Comparison of ENCODE assay signal across 35 cellular contexts in the genomic region with DNA sequence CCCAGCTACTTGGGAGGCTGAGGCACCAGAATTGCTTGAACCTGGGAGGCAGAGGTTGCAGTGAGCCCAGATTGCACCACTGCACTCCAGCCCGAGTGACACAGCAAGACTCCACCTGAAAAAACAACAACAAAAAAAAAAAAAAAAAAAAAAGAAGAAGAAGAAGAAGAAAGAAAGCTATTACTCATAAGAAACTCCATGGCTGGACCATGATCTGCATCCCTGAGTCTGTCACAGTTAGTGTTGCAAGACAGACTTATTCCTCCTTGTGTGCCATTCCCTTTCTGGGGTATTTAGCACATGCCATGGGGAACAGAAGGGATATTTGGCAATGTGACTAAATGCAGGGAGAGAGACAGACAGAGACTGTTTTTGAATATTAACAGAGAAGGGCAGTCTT.
"Had no signal": no experiment of that assay in that cellular context is flagged by ENCODE, and none has a peak within 500 bp of the region (broad histone marks: within the 10 kb centered on the region; RNA-seq: fewer than 3 reads in every experiment).

No MANE protein-coding gene starts in this region.

- H3K9me3 ChIP-seq: ascending aorta, breast epithelium, colonic mucosa, esophagus muscularis mucosa, gastrocnemius medialis, heart left ventricle had no signal

- H3K4me3 ChIP-seq: ascending aorta, breast epithelium, cardiac muscle cell, colonic mucosa, esophagus muscularis mucosa, gastrocnemius medialis, heart left ventricle had no signal

- ATAC-seq: activated CD8-positive, alpha-beta memory T cell treated with anti-CD3 and anti-CD28 coated beads, Interleukin-2, amount 10 ng/mL, durations not matched to agents 7 days and 5 days; activated CD8-positive, alpha-beta T cell treated with anti-CD3 and anti-CD28 coated beads, Interleukin-2, amount 10 ng/mL, durations not matched to agents 7 days and 5 days; foreskin keratinocyte; gastrocnemius medialis; heart left ventricle; T-helper 17 cell had no signal

- H3K27ac ChIP-seq: ascending aorta, breast epithelium, cardiac muscle cell, colonic mucosa, esophagus muscularis mucosa, foreskin keratinocyte, gastrocnemius medialis, heart left ventricle had no signal

- H3K27me3 ChIP-seq: ascending aorta, breast epithelium, cardiac muscle cell, colonic mucosa, esophagus muscularis mucosa, foreskin keratinocyte, gastrocnemius medialis, heart left ventricle had no signal

- H3K4me1 ChIP-seq: breast epithelium, colonic mucosa, foreskin keratinocyte, gastrocnemius medialis had no signal

- H3K27me3 Mint-ChIP-seq: activated CD4-positive, alpha-beta memory T cell treated with anti-CD3 and anti-CD28 coated beads for 36 hours; activated CD8-positive, alpha-beta memory T cell treated with anti-CD3 and anti-CD28 coated beads, Interleukin-2, amount 10 ng/mL, durations not matched to agents 7 days and 5 days; activated naive CD4-positive, alpha-beta T cell treated with anti-CD3 and anti-CD28 coated beads, Interleukin-2, amount 50 U/mL, for 24 hours; brain; T-helper 17 cell had no signal

- FAIRE-seq: endometrium had no signal

- H3K9me3 Mint-ChIP-seq: activated CD4-positive, alpha-beta memory T cell treated with anti-CD3 and anti-CD28 coated beads for 36 hours; activated naive CD4-positive, alpha-beta T cell treated with anti-CD3 and anti-CD28 coated beads for 36 hours; activated naive CD4-positive, alpha-beta T cell treated with anti-CD3 and anti-CD28 coated beads, Interleukin-2, amount 50 U/mL, for 24 hours; activated naive CD8-positive, alpha-beta T cell treated with anti-CD3 and anti-CD28 coated beads, Interleukin-2, amount 10 ng/mL, durations not matched to agents 7 days and 5 days; activated T-helper 1 cell treated with anti-CD3 and anti-CD28 coated beads, Interleukin-12 subunit alpha, Interleukin-12 subunit beta, Interleukin-2, Interleukin-4 antibody, amounts not matched to agents 30 ng/mL and 10 ng/mL and 1 ng/mL, durations not matched to agents 14 hours and 24 hours and 36 hours; activated T-helper 2 cell treated with anti-CD3 and anti-CD28 coated beads, Interferon-gamma antibody, Interleukin-2, Interleukin-4, amounts not matched to agents 10 μg/mL and 5 μg/mL and 100 μg/mL, durations not matched to agents 14 hours and 24 hours and 36 hours; brain; T-helper 2 cell treated with Interferon-gamma antibody and Interleukin-4, amounts not matched to agents 5 μg/mL and 100 μg/mL, for 36 hours had no signal

- H3K4me1 Mint-ChIP-seq: activated CD8-positive, alpha-beta memory T cell treated with anti-CD3 and anti-CD28 coated beads, Interleukin-2, amount 10 ng/mL, durations not matched to agents 7 days and 5 days; activated naive CD4-positive, alpha-beta T cell treated with anti-CD3 and anti-CD28 coated beads, Interleukin-2, amount 50 U/mL, for 24 hours; activated naive CD8-positive, alpha-beta T cell treated with anti-CD3 and anti-CD28 coated beads, Interleukin-2, amount 10 ng/mL, durations not matched to agents 7 days and 5 days; brain had no signal

- H3K36me3 ChIP-seq: ascending aorta, breast epithelium, cardiac muscle cell, colonic mucosa, esophagus muscularis mucosa, gastrocnemius medialis, heart left ventricle had no signal

- DNase-seq: activated CD4-positive, alpha-beta memory T cell treated with anti-CD3 and anti-CD28 coated beads for 36 hours; activated CD4-positive, alpha-beta T cell treated with anti-CD3 and anti-CD28 coated beads for 1 hour; activated CD4-positive, alpha-beta T cell treated with anti-CD3 and anti-CD28 coated beads for 4 hours; activated CD4-positive, alpha-beta T cell treated with anti-CD3 and anti-CD28 coated beads, Interleukin-2, amount 50 U/mL, for 1 hour; activated CD8-positive, alpha-beta memory T cell treated with anti-CD3 and anti-CD28 coated beads, Interleukin-2, amount 10 ng/mL, durations not matched to agents 7 days and 5 days; activated CD8-positive, alpha-beta memory T cell treated with anti-CD3 and anti-CD28 coated beads, Interleukin-2, amount 50 U/mL, for 4 hours; activated CD8-positive, alpha-beta T cell treated with anti-CD3 and anti-CD28 coated beads, Interleukin-2, amount 10 ng/mL, durations not matched to agents 7 days and 5 days; activated effector memory CD4-positive, alpha-beta T cell treated with anti-CD3 and anti-CD28 coated beads, Interleukin-2, amount 50 U/mL, for 16 hours; activated naive CD4-positive, alpha-beta T cell treated with anti-CD3 and anti-CD28 coated beads for 36 hours; activated naive CD8-positive, alpha-beta T cell treated with anti-CD3 and anti-CD28 coated beads, Interleukin-2, amount 10 ng/mL, durations not matched to agents 7 days and 5 days; activated T-cell treated with anti-CD3 and anti-CD28 coated beads, Interleukin-2, amount 50 U/mL, for 1 hour; activated T-cell treated with anti-CD3 and anti-CD28 coated beads, Interleukin-2, amount 50 U/mL, for 48 hours; central memory CD4-positive, alpha-beta T cell; cerebellar nuclear complex; colonic mucosa; effector CD8-positive, alpha-beta T cell; erythroblast; foreskin keratinocyte; gastrocnemius medialis; glutamatergic neuron; heart left ventricle; hypothalamus; T-helper 1 cell; T-helper 17 cell; T1000 had no signal

- H3K36me3 Mint-ChIP-seq: activated CD4-positive, alpha-beta memory T cell treated with anti-CD3 and anti-CD28 coated beads for 36 hours; activated CD8-positive, alpha-beta memory T cell treated with anti-CD3 and anti-CD28 coated beads, Interleukin-2, amount 10 ng/mL, durations not matched to agents 7 days and 5 days; activated naive CD4-positive, alpha-beta T cell treated with anti-CD3 and anti-CD28 coated beads, Interleukin-2, amount 50 U/mL, for 24 hours; activated naive CD8-positive, alpha-beta T cell treated with anti-CD3 and anti-CD28 coated beads, Interleukin-2, amount 10 ng/mL, durations not matched to agents 7 days and 5 days; brain had no signal

- H3K4me3 Mint-ChIP-seq: activated CD4-positive, alpha-beta memory T cell treated with anti-CD3 and anti-CD28 coated beads for 36 hours; activated CD8-positive, alpha-beta memory T cell treated with anti-CD3 and anti-CD28 coated beads, Interleukin-2, amount 10 ng/mL, durations not matched to agents 7 days and 5 days; activated CD8-positive, alpha-beta T cell treated with anti-CD3 and anti-CD28 coated beads, Interleukin-2, amount 10 ng/mL, durations not matched to agents 7 days and 5 days; activated naive CD4-positive, alpha-beta T cell treated with anti-CD3 and anti-CD28 coated beads for 36 hours; activated naive CD4-positive, alpha-beta T cell treated with anti-CD3 and anti-CD28 coated beads, Interleukin-2, amount 50 U/mL, for 24 hours; activated naive CD8-positive, alpha-beta T cell treated with anti-CD3 and anti-CD28 coated beads, Interleukin-2, amount 10 ng/mL, durations not matched to agents 7 days and 5 days; activated T-helper 1 cell treated with anti-CD3 and anti-CD28 coated beads, Interleukin-12 subunit alpha, Interleukin-12 subunit beta, Interleukin-2, Interleukin-4 antibody, amounts not matched to agents 30 ng/mL and 10 ng/mL and 1 ng/mL, durations not matched to agents 14 hours and 24 hours and 36 hours; brain; T-helper 17 cell; T-helper 2 cell treated with Interferon-gamma antibody and Interleukin-4, amounts not matched to agents 5 μg/mL and 100 μg/mL, for 36 hours had no signal

- H3K27ac Mint-ChIP-seq: activated CD4-positive, alpha-beta memory T cell treated with anti-CD3 and anti-CD28 coated beads for 36 hours; activated CD8-positive, alpha-beta memory T cell treated with anti-CD3 and anti-CD28 coated beads, Interleukin-2, amount 10 ng/mL, durations not matched to agents 7 days and 5 days; activated CD8-positive, alpha-beta T cell treated with anti-CD3 and anti-CD28 coated beads, Interleukin-2, amount 10 ng/mL, durations not matched to agents 7 days and 5 days; activated naive CD4-positive, alpha-beta T cell treated with anti-CD3 and anti-CD28 coated beads for 36 hours; activated naive CD4-positive, alpha-beta T cell treated with anti-CD3 and anti-CD28 coated beads, Interleukin-2, amount 50 U/mL, for 24 hours; activated naive CD8-positive, alpha-beta T cell treated with anti-CD3 and anti-CD28 coated beads, Interleukin-2, amount 10 ng/mL, durations not matched to agents 7 days and 5 days; activated T-helper 1 cell treated with anti-CD3 and anti-CD28 coated beads, Interleukin-12 subunit alpha, Interleukin-12 subunit beta, Interleukin-2, Interleukin-4 antibody, amounts not matched to agents 30 ng/mL and 10 ng/mL and 1 ng/mL, durations not matched to agents 14 hours and 24 hours and 36 hours; activated T-helper 2 cell treated with anti-CD3 and anti-CD28 coated beads, Interferon-gamma antibody, Interleukin-2, Interleukin-4, amounts not matched to agents 10 μg/mL and 5 μg/mL and 100 μg/mL, durations not matched to agents 14 hours and 24 hours and 36 hours; T-helper 17 cell; T-helper 2 cell treated with Interferon-gamma antibody and Interleukin-4, amounts not matched to agents 5 μg/mL and 100 μg/mL, for 36 hours had no signal
